In the genomic region with DNA sequence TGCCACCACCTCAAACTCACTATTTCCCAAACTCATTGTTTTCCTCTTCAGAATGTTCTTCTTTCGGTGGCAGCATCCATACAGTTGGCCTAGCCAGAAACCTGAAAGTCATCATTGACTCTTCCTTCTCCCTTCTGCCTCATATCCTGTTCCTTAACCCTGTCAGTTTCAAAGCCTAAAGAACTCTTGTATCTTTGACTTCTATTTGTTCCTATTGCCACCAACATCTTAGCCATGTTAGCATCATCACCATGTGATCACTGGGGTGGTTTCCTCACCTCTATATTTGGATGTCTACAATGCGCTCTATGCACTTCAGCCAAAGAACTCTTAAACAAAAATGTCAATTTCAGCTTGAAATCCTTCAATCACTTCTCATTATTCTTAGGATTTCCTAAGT, we compare ENCODE assay signal across 11 cellular contexts. TPM values are rescaled to one million over a fixed set of nuclear protein-coding genes. Genes with fewer than 3 reads are reported as not detected.
DNase-seq lines count a peak whose midpoint lies in the region; ATAC-seq and TF ChIP-seq lines count a peak whose summit lies in the region.
"Had no signal": no experiment of that assay in that cellular context is flagged by ENCODE, and none has a peak within 500 bp of the region (broad histone marks: within the 10 kb centered on the region; RNA-seq: fewer than 3 reads in every experiment).

No MANE protein-coding gene starts in this region.

- H3K4me1 Mint-ChIP-seq in activated CD4-positive, alpha-beta memory T cell treated with anti-CD3 and anti-CD28 coated beads for 36 hours (ENCODE audit: low read depth), result peaks cover 30% of the 10 kb centered on the region

- peak overlapping the region; percentile 61 for H3K27ac Mint-ChIP-seq in activated CD4-positive, alpha-beta memory T cell treated with anti-CD3 and anti-CD28 coated beads for 36 hours

- no peak overlapping the region for H3K4me3 ChIP-seq in psoas muscle
- H3K4me3 ChIP-seq: thoracic aorta had no signal

- no peaks in the 10 kb centered on the region for H3K27me3 Mint-ChIP-seq in activated CD4-positive, alpha-beta memory T cell treated with anti-CD3 and anti-CD28 coated beads for 36 hours

- no peak overlapping the region for H3K4me3 Mint-ChIP-seq in activated CD4-positive, alpha-beta memory T cell treated with anti-CD3 and anti-CD28 coated beads for 36 hours

- H3K9me3 Mint-ChIP-seq in activated CD4-positive, alpha-beta memory T cell treated with anti-CD3 and anti-CD28 coated beads for 36 hours, result no peaks in the 10 kb centered on the region

- TF ChIP-seq CTCF in psoas muscle (IDR thresholded peaks at IDR 0.05) (no peak), omental fat pad (IDR thresholded peaks at IDR 0.05) (no peak)

- DNase-seq in NOMO-1 treated with DMSO at 0.1 percent for 48 hours (lab: John Stamatoyannopoulos, UW; ENCODE audit: unreplicated experiment), result peak; percentile 18
- DNase-seq in NOMO-1 treated with dmso at 0.1 percent for 144 hours (lab: John Stamatoyannopoulos, UW; ENCODE audit: unreplicated experiment), result no peak
- DNase-seq in activated CD4-positive, alpha-beta memory T cell treated with anti-CD3 and anti-CD28 coated beads for 36 hours, result no peak
- no peak for DNase-seq in psoas muscle
- no peak for DNase-seq in omental fat pad (ENCODE audit: low spot score)
- DNase-seq in globus pallidus (ENCODE audit: low spot score), result no peak
- DNase-seq: NCI-H82 had no signal

- no peaks in the 10 kb centered on the region for H3K9me3 ChIP-seq in psoas muscle
- H3K9me3 ChIP-seq: thoracic aorta had no signal

- WGBS in psoas muscle, 3 donors, result 89 to 93% (median 90%) methylated on average over 2 of the region's 2 CpGs

- CTCF ChIA-PET in activated CD4-positive, alpha-beta memory T cell treated with anti-CD3 and anti-CD28 coated beads for 36 hours (lab: Charles Lee), result interaction anchor here (0.9 to 1.2 kb wide), 2 partner anchors 22 to 63 kb away, joined by 3 read pairs; no protein-coding TSS in a partner anchor

- peaks cover 12% of the 10 kb centered on the region for H3K36me3 Mint-ChIP-seq in activated CD4-positive, alpha-beta memory T cell treated with anti-CD3 and anti-CD28 coated beads for 36 hours

- POLR2A ChIA-PET in activated CD4-positive, alpha-beta memory T cell treated with anti-CD3 and anti-CD28 coated beads for 36 hours (lab: Charles Lee), result interaction anchor here (1.4 kb wide), 1 partner anchor 11 kb away, joined by 3 read pairs; no protein-coding TSS in a partner anchor

- H3K36me3 ChIP-seq in psoas muscle (ENCODE audit: insufficient read depth in 1 of 2, low read depth in 1 of 2), result peaks cover 0 to 13% of the 10 kb centered on the region in 2 donors
- H3K36me3 ChIP-seq: thoracic aorta had no signal

- peaks cover 10% of the 10 kb centered on the region for H3K4me1 ChIP-seq in psoas muscle

- peak; percentile 24 for ATAC-seq in HG02852 (IDR thresholded peaks at IDR 0.05; ENCODE audit: unreplicated experiment)
- ATAC-seq in psoas muscle, result no peak
- ATAC-seq in omental fat pad (ENCODE audit: low FRiP score), result no peak
- ATAC-seq in GM19328 (IDR thresholded peaks at IDR 0.05; ENCODE audit: unreplicated experiment), result no peak

- intact Hi-C loops in activated CD4-positive, alpha-beta memory T cell treated with anti-CD3 and anti-CD28 coated beads for 36 hours (cut with micrococcal nuclease), result loop anchor here (1.0 to 2.0 kb wide), 3 partner anchors 30 to 133 kb away; a partner anchor contains a TSS
- intact Hi-C loops in psoas muscle (cut with DNase I), result no loop called here

- no peaks in the 10 kb centered on the region for H3K27me3 ChIP-seq in psoas muscle (ENCODE audit: insufficient read depth in 3 of 3, low read length in 2 of 3)

- peak overlapping the region; percentile 10 for H3K27ac ChIP-seq in psoas muscle
- H3K27ac ChIP-seq: thoracic aorta, VCaP had no signal

RNA-seq across cellular contexts. Expression of a gene that starts 29.0 kb away (rescaled TPM):
- total RNA-seq in activated CD4-positive, alpha-beta memory T cell treated with anti-CD3 and anti-CD28 coated beads for 36 hours, result 1 to 10 TPM; 6.5 to 7.7 TPM
- total RNA-seq in psoas muscle (1 to 10 TPM; 3.9 to 4.9 (median 4.3) TPM), omental fat pad (10 to 100 TPM in 3 of 4 donors, 1 to 10 TPM in 1; 9.3 to 62.4 (median 32.2) TPM)
- polyA plus RNA-seq in psoas muscle, result 1 to 10 TPM in 2 of 3 donors, under 1 TPM in 1; 0.61 to 2.7 (median 2.3) TPM

RNA-seq across cellular contexts. Expression of a gene that starts 45.5 kb away (rescaled TPM):
- total RNA-seq in activated CD4-positive, alpha-beta memory T cell treated with anti-CD3 and anti-CD28 coated beads for 36 hours, result 1 to 10 TPM; 8.9 to 9.4 TPM
- 100 to 1,000 TPM; 168 to 245 (median 201) TPM for total RNA-seq in psoas muscle
- polyA plus RNA-seq in psoas muscle, result 100 to 1,000 TPM in 1 of 3 donors, 10 to 100 TPM in 2; 19.2 to 108 (median 89.9) TPM
- 100 to 1,000 TPM in 1 of 4 donors, 10 to 100 TPM in 3; 58.5 to 164 (median 84.2) TPM for total RNA-seq in omental fat pad

Comparison
In these comparisons a context has a peak if more than half of its experiments do, and no peak if none do; other contexts are left out.
1. RNA of a gene that starts 45.5 kb away (total RNA-seq): 168 to 245 TPM in psoas muscle and 58.5 to 164 TPM in omental fat pad; 8.9 to 9.4 TPM in activated CD4-positive, alpha-beta memory T cell treated with anti-CD3 and anti-CD28 coated beads for 36 hours; every median in the first group is over 4 times any median in the second.